Comparison of ENCODE assay signal across 19 cellular contexts in genomic region chr12:52296572-52297215, GRCh38. TPM values are rescaled to one million over a fixed set of nuclear protein-coding genes. Genes with fewer than 3 reads are reported as not detected.
"Had no signal": no experiment of that assay in that cellular context is flagged by ENCODE, and none has a peak within 500 bp of the region (broad histone marks: within the 10 kb centered on the region; RNA-seq: fewer than 3 reads in every experiment).

No MANE protein-coding gene starts in this region.

- H3K36me3 ChIP-seq: esophagus muscularis mucosa, upper lobe of left lung, WERI-Rb-1 had no signal

- DNase-seq: activated CD4-positive, alpha-beta T cell treated with anti-CD3 and anti-CD28 coated beads for 4 hours; activated CD8-positive, alpha-beta T cell treated with anti-CD3 and anti-CD28 coated beads for 36 hours; activated effector memory CD4-positive, alpha-beta T cell treated with Interleukin-2 at 50 U/mL for 16 hours; activated T-cell treated with anti-CD3 and anti-CD28 coated beads, Interleukin-2, amount 50 U/mL, for 4 hours; caudate nucleus; retina; stimulated activated CD4-positive, alpha-beta T cell treated with anti-CD3 and anti-CD28 coated beads, Interleukin-15, amount 100 ng/mL, for 24 hours; stimulated activated CD4-positive, alpha-beta T cell treated with anti-CD3 and anti-CD28 coated beads, Interleukin-4, amount 100 ng/mL, for 24 hours; stimulated activated naive CD8-positive, alpha-beta T cell treated with anti-CD3 and anti-CD28 coated beads, Interleukin-15, Interleukin-2, amounts not matched to agents 100 U/mL and 50 U/mL, for 24 hours; T-helper 17 cell; upper lobe of left lung; WERI-Rb-1 had no signal

- H3K27ac ChIP-seq: esophagus muscularis mucosa, upper lobe of left lung, WERI-Rb-1 had no signal

- H3K9me3 ChIP-seq: esophagus muscularis mucosa, upper lobe of left lung had no signal

- ATAC-seq: activated CD8-positive, alpha-beta T cell treated with anti-CD3 and anti-CD28 coated beads for 36 hours; activated naive CD4-positive, alpha-beta T cell treated with anti-CD3 and anti-CD28 coated beads, Interleukin-2, amount 50 U/mL, for 72 hours; activated T-cell treated with anti-CD3 and anti-CD28 coated beads, Interleukin-2, amount 50 U/mL, for 4 hours; left lobe of liver; naive thymus-derived CD8-positive, alpha-beta T cell; stimulated activated naive CD8-positive, alpha-beta T cell treated with anti-CD3 and anti-CD28 coated beads, Interleukin-15, Interleukin-2, amounts not matched to agents 100 U/mL and 50 U/mL, for 24 hours; T-helper 17 cell had no signal

- H3K27me3 ChIP-seq: upper lobe of left lung had no signal

- H3K4me3 ChIP-seq: esophagus muscularis mucosa, upper lobe of left lung had no signal

- H3K4me1 ChIP-seq: esophagus muscularis mucosa, upper lobe of left lung had no signal

RNA-seq across cellular contexts. Expression of gene KRT81, which starts 5.4 kb away (rescaled TPM):
- total RNA-seq: activated CD8-positive, alpha-beta T cell treated with anti-CD3 and anti-CD28 coated beads for 36 hours; activated naive CD4-positive, alpha-beta T cell treated with anti-CD3 and anti-CD28 coated beads, Interleukin-2, amount 50 U/mL, for 72 hours; naive thymus-derived CD8-positive, alpha-beta T cell; skeletal muscle tissue; T-helper 17 cell; temporal lobe had no signal
- polyA plus RNA-seq: naive thymus-derived CD8-positive, alpha-beta T cell had no signal

RNA-seq across cellular contexts. Expression of gene KRT86, which starts 22.2 kb away (rescaled TPM):
- total RNA-seq: activated CD8-positive, alpha-beta T cell treated with anti-CD3 and anti-CD28 coated beads for 36 hours; activated T-cell treated with anti-CD3 and anti-CD28 coated beads, Interleukin-2, amount 50 U/mL, for 4 hours; left lobe of liver; naive thymus-derived CD8-positive, alpha-beta T cell had no signal
- polyA plus RNA-seq: naive thymus-derived CD8-positive, alpha-beta T cell had no signal

RNA-seq across cellular contexts. Expression of gene KRT83, which starts 24.5 kb away (rescaled TPM):
- total RNA-seq: activated CD8-positive, alpha-beta T cell treated with anti-CD3 and anti-CD28 coated beads for 36 hours; activated naive CD4-positive, alpha-beta T cell treated with anti-CD3 and anti-CD28 coated beads, Interleukin-2, amount 50 U/mL, for 72 hours; activated T-cell treated with anti-CD3 and anti-CD28 coated beads, Interleukin-2, amount 50 U/mL, for 4 hours; esophagus muscularis mucosa; left lobe of liver; mucosa of gallbladder; naive thymus-derived CD8-positive, alpha-beta T cell; skeletal muscle tissue; T-helper 17 cell; temporal lobe; upper lobe of left lung had no signal
- polyA plus RNA-seq: naive thymus-derived CD8-positive, alpha-beta T cell had no signal
